ENCODE assay signal across 22 cellular contexts in the genomic region with DNA sequence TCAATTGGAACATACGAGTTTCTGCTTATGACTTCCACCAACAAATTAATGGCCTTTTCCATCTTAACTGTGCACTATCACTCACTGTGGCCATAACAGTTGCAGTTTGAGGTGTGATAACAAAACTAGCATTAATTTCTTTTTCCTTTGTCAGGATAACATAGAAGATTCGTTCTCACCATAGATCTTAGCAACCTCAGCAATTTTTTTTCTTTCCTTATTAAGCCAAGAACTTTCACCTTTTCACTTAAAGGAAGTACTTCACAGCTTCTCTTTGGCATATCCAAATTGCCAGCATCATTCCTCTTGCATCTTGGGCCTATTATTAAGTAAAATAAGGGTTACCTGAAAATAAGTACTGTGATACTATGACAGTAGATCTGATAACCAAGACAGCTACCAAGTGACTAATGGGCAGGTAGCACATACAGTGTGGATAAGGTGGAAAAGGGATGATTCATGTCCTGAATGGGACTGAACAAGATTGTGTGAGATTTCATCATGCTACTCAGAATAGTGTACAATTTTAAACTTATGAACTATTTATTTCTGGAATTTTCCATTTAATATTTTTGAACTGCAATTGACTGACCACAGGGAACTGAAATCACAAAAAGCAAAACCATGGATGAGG. TPM values are rescaled to one million over a fixed set of nuclear protein-coding genes. Genes with fewer than 3 reads are reported as not detected.
DNase-seq lines count a peak whose midpoint lies in the region; ATAC-seq, FAIRE-seq and TF ChIP-seq lines count a peak whose summit lies in the region.
"Had no signal": no experiment of that assay in that cellular context is flagged by ENCODE, and none has a peak within 500 bp of the region (broad histone marks: within the 10 kb centered on the region; RNA-seq: fewer than 3 reads in every experiment).

No MANE protein-coding gene starts in this region.

- peak overlapping the region; percentile 43 for H3K27ac Mint-ChIP-seq in activated T-cell treated with anti-CD3 and anti-CD28 coated beads, Interleukin-2, amount 50 U/mL, for 72 hours

- dilution Hi-C loops in mammary epithelial cell (cut with HindIII; ENCODE audit: low sequenced_read_pairs) = no loop called here

- no peaks in the 10 kb centered on the region for H3K27me3 ChIP-seq in PC-3 (ENCODE audit: low read length)
- H3K27me3 ChIP-seq in mammary epithelial cell (ENCODE audit: insufficient read depth, low read length) = no peaks in the 10 kb centered on the region
- no peaks in the 10 kb centered on the region for H3K27me3 ChIP-seq in foreskin keratinocyte
- H3K27me3 ChIP-seq in uterus = no peaks in the 10 kb centered on the region
- H3K27me3 ChIP-seq: SJCRH30 had no signal

- H2AFZ ChIP-seq in PC-3 (ENCODE audit: low read length) = no peak overlapping the region
- H2AFZ ChIP-seq in mammary epithelial cell (ENCODE audit: low read depth, low read length) = no peak overlapping the region
- no peak overlapping the region for H2AFZ ChIP-seq in OCI-LY7 (ENCODE audit: low read length)

- POLR2A ChIA-PET in PC-3 (lab: Charles Lee; ENCODE audit: unreplicated experiment) (no interaction called here), OCI-LY7 (lab: Charles Lee) (no interaction called here)

- intact Hi-C loops in PC-3 (cut with micrococcal nuclease) = no loop called here
- intact Hi-C loops in mammary epithelial cell (cut with micrococcal nuclease) = no loop called here
- intact Hi-C loops in uterus (cut with DNase I; ENCODE audit: low total_unique reads) = no loop called here
- intact Hi-C loops in OCI-LY7 (cut with micrococcal nuclease; ENCODE audit: unreplicated experiment) = no loop called here

- no peak for TF ChIP-seq POLR2A in uterus (IDR thresholded peaks at IDR 0.05)
- TF ChIP-seq POLR2A in H54 (IDR thresholded peaks at IDR 0.05; ENCODE audit: low read depth, low read length) = no peak

- no peak overlapping the region for H3K4me3 Mint-ChIP-seq in activated T-cell treated with anti-CD3 and anti-CD28 coated beads, Interleukin-2, amount 50 U/mL, for 72 hours
- H3K4me3 Mint-ChIP-seq in activated T-cell treated with anti-CD3 and anti-CD28 coated beads, Interleukin-2, amount 50 U/mL, for 4 hours = no peak overlapping the region

- H3K4me2 ChIP-seq in PC-3 (ENCODE audit: low read length) (no peak overlapping the region), mammary epithelial cell (ENCODE audit: insufficient read depth, low read depth, low read length) (no peak overlapping the region), OCI-LY7 (ENCODE audit: low read length) (no peak overlapping the region)
- H3K4me2 ChIP-seq: KMS-11 had no signal

- H3K4me1 ChIP-seq in PC-3 (ENCODE audit: insufficient read depth, low read length) = no peaks in the 10 kb centered on the region
- H3K4me1 ChIP-seq in mammary epithelial cell (ENCODE audit: insufficient read depth, low read length) = no peaks in the 10 kb centered on the region
- peaks cover 7% of the 10 kb centered on the region for H3K4me1 ChIP-seq in foreskin keratinocyte
- H3K4me1 ChIP-seq in uterus = no peaks in the 10 kb centered on the region
- no peaks in the 10 kb centered on the region for H3K4me1 ChIP-seq in OCI-LY7 (ENCODE audit: insufficient read depth, low read length, poor library complexity, severe bottlenecking)
- H3K4me1 ChIP-seq: SJCRH30 had no signal

- H3K27ac ChIP-seq in PC-3 (ENCODE audit: low read length) = no peak overlapping the region
- no peak overlapping the region for H3K27ac ChIP-seq in mammary epithelial cell (ENCODE audit: insufficient read depth, low read depth, low read length)
- H3K27ac ChIP-seq in foreskin keratinocyte = no peak overlapping the region
- no peak overlapping the region for H3K27ac ChIP-seq in uterus
- H3K27ac ChIP-seq in OCI-LY7 (ENCODE audit: low read depth, low read length, poor library complexity, severe bottlenecking) = no peak overlapping the region
- H3K27ac ChIP-seq: KMS-11, SJCRH30 had no signal

- in situ Hi-C loops in mammary epithelial cell (cut with MboI; ENCODE audit: low sequenced_read_pairs in 2 of 2) = no loop called here

- CTCF ChIA-PET in PC-3 (lab: Charles Lee) (no interaction called here), mammary epithelial cell (lab: Charles Lee; ENCODE audit: low non-redundant PET) (no interaction called here), OCI-LY7 (lab: Charles Lee; ENCODE audit: unreplicated experiment) (no interaction called here)

- no peak for FAIRE-seq in H54 (lab: Jason Lieb, UNC)
- FAIRE-seq: D721Med, GM19239, HTR-8/SVneo, RCC 7860 had no signal

- H4K20me1 ChIP-seq in PC-3 (ENCODE audit: low read length) (no peaks in the 10 kb centered on the region), mammary epithelial cell (ENCODE audit: insufficient read depth, low read length) (no peaks in the 10 kb centered on the region), OCI-LY7 (ENCODE audit: insufficient read depth, low read length) (no peaks in the 10 kb centered on the region)

- H3K9me2 ChIP-seq in PC-3 (replicated peaks; ENCODE audit: low read length) = no peaks in the 10 kb centered on the region
- no peaks in the 10 kb centered on the region for H3K9me2 ChIP-seq in OCI-LY7 (ENCODE audit: insufficient read depth, low read length)

- 97% methylated on average over 2 of the region's 2 CpGs for WGBS in mammary epithelial cell (ENCODE audit: low coverage, missing lambda C conversion rate)

- H3K4me3 ChIP-seq in PC-3 (ENCODE audit: low read length) (no peak overlapping the region), mammary epithelial cell (replicated peaks in 1 of 3; ENCODE audit: insufficient read depth in 1 of 3, low read depth in 2 of 3, low read length in 3 of 3) (no peak overlapping the region), uterus (no peak overlapping the region), OCI-LY7 (ENCODE audit: low read depth, low read length, poor library complexity, severe bottlenecking) (no peak overlapping the region)
- H3K4me3 ChIP-seq: SJCRH30 had no signal

- H3K79me2 ChIP-seq in PC-3 (ENCODE audit: low read length) (no peaks in the 10 kb centered on the region), mammary epithelial cell (ENCODE audit: insufficient read depth, low read length) (no peaks in the 10 kb centered on the region), OCI-LY7 (ENCODE audit: insufficient read depth, low read depth, low read length) (no peaks in the 10 kb centered on the region)

- peak; percentile 49 to 53 for ATAC-seq in activated T-cell treated with anti-CD3 and anti-CD28 coated beads, Interleukin-2, amount 50 U/mL, for 72 hours (replicated peaks in 1 of 2)
- ATAC-seq in activated T-cell treated with anti-CD3 and anti-CD28 coated beads, Interleukin-2, amount 50 U/mL, for 4 hours = no peak
- ATAC-seq in PC-3 (no peak; the same call in 1 of the 2 replicates), foreskin keratinocyte (peak; percentile 92)
- ATAC-seq: Right ventricle myocardium inferior, SK-N-SH treated with all-trans-retinoic acid at 6 μM for 48 hours had no signal

- no peaks in the 10 kb centered on the region for H3K27me3 Mint-ChIP-seq in activated T-cell treated with anti-CD3 and anti-CD28 coated beads, Interleukin-2, amount 50 U/mL, for 72 hours (ENCODE audit: low read depth)
- no peaks in the 10 kb centered on the region for H3K27me3 Mint-ChIP-seq in activated T-cell treated with anti-CD3 and anti-CD28 coated beads, Interleukin-2, amount 50 U/mL, for 4 hours (ENCODE audit: low read depth)

- no peaks in the 10 kb centered on the region for H3F3A ChIP-seq in PC-3 (ENCODE audit: low read length, unreplicated experiment)

- H3K4me1 Mint-ChIP-seq in activated T-cell treated with anti-CD3 and anti-CD28 coated beads, Interleukin-2, amount 50 U/mL, for 72 hours (ENCODE audit: low read depth) = no peaks in the 10 kb centered on the region
- H3K4me1 Mint-ChIP-seq in activated T-cell treated with anti-CD3 and anti-CD28 coated beads, Interleukin-2, amount 50 U/mL, for 4 hours (ENCODE audit: low read depth) = peaks cover 5% of the 10 kb centered on the region

- DNase-seq in activated T-cell treated with anti-CD3 and anti-CD28 coated beads, Interleukin-2, amount 50 U/mL, for 72 hours = no peak
- DNase-seq in activated T-cell treated with anti-CD3 and anti-CD28 coated beads, Interleukin-2, amount 50 U/mL, for 4 hours = no peak
- peak; percentile 4 for DNase-seq in PC-3
- peak; percentile 69 for DNase-seq in mammary epithelial cell
- peak; percentile 49 to 70 for DNase-seq in foreskin keratinocyte
- DNase-seq in uterus = no peak
- no peak for DNase-seq in H54 (ENCODE audit: insufficient read length, low spot score)
- DNase-seq in OCI-LY7 (ENCODE audit: low spot score) = no peak
- DNase-seq: 8988T, NCI-H1048, NCI-H1417, NCI-H1694, NCI-H2029 treated with DMSO at 0.1 percent for 48 hours, NCI-H526 treated with DMSO at 0.1 percent for 48 hours, SJCRH30 had no signal

- BruUV-seq in PC-3 (replicated peaks; lab: Mats Ljungman, UMichigan) = no TSS peak
- BruUV-seq in mammary epithelial cell (replicated peaks; lab: Mats Ljungman, UMichigan) = TSS peak; percentile 85
- no TSS peak for BruUV-seq in OCI-LY7 (replicated peaks; lab: Mats Ljungman, UMichigan)

- H3K9ac ChIP-seq in PC-3 (ENCODE audit: low read length) (no peak overlapping the region), mammary epithelial cell (ENCODE audit: insufficient read depth, low read length) (no peak overlapping the region)
- H3K9ac ChIP-seq: KMS-11 had no signal

- peaks cover 9 to 18% of the 10 kb centered on the region in 2 donors for H3K9me3 Mint-ChIP-seq in activated T-cell treated with anti-CD3 and anti-CD28 coated beads, Interleukin-2, amount 50 U/mL, for 72 hours
- H3K9me3 Mint-ChIP-seq in activated T-cell treated with anti-CD3 and anti-CD28 coated beads, Interleukin-2, amount 50 U/mL, for 4 hours = peaks cover 43% of the 10 kb centered on the region

- TF ChIP-seq CTCF in PC-3 (conservative IDR thresholded peaks at IDR 0.05; ENCODE audit: low read depth, low read length) (no peak), mammary epithelial cell (conservative IDR thresholded peaks at IDR 0.05 in 1 of 2, IDR thresholded peaks at IDR 0.05 in 1 of 2; ENCODE audit: extremely low read depth in 1 of 2, insufficient read depth in 1 of 2, low read depth in 1 of 2, low read length in 2 of 2) (no peak), foreskin keratinocyte (conservative IDR thresholded peaks at IDR 0.05) (no peak), uterus (IDR thresholded peaks at IDR 0.05) (no peak), OCI-LY7 (conservative IDR thresholded peaks at IDR 0.05; ENCODE audit: low read length) (no peak)

- H3K36me3 ChIP-seq in PC-3 (ENCODE audit: low read depth, low read length) = peaks cover 48% of the 10 kb centered on the region
- no peaks in the 10 kb centered on the region for H3K36me3 ChIP-seq in mammary epithelial cell (ENCODE audit: insufficient read depth, low read length)
- no peaks in the 10 kb centered on the region for H3K36me3 ChIP-seq in uterus
- H3K36me3 ChIP-seq in OCI-LY7 (ENCODE audit: insufficient read depth, low read length) = peaks cover 52% of the 10 kb centered on the region

- H3K9me3 ChIP-seq in PC-3 (ENCODE audit: low read length) = no peaks in the 10 kb centered on the region
- peaks cover 18% of the 10 kb centered on the region for H3K9me3 ChIP-seq in mammary epithelial cell (replicated peaks; ENCODE audit: insufficient read depth, low read length)
- peaks cover 0 to 36% of the 10 kb centered on the region in 2 donors for H3K9me3 ChIP-seq in uterus
- peaks cover 21% of the 10 kb centered on the region; the same call in 1 of the 2 replicates for H3K9me3 ChIP-seq in OCI-LY7 (ENCODE audit: low read length)

- H3K36me3 Mint-ChIP-seq in activated T-cell treated with anti-CD3 and anti-CD28 coated beads, Interleukin-2, amount 50 U/mL, for 72 hours (ENCODE audit: insufficient read depth in 2 of 2) = peaks cover 41 to 65% of the 10 kb centered on the region in 2 donors
- H3K36me3 Mint-ChIP-seq in activated T-cell treated with anti-CD3 and anti-CD28 coated beads, Interleukin-2, amount 50 U/mL, for 4 hours (ENCODE audit: insufficient read depth) = peaks cover 70% of the 10 kb centered on the region

RNA-seq across cellular contexts. Expression of a gene that starts 46.6 kb away (rescaled TPM):
- total RNA-seq in activated T-cell treated with anti-CD3 and anti-CD28 coated beads, Interleukin-2, amount 50 U/mL, for 72 hours = 10 to 100 TPM; 19.7 to 22.6 TPM
- total RNA-seq in activated T-cell treated with anti-CD3 and anti-CD28 coated beads, Interleukin-2, amount 50 U/mL, for 4 hours = 1 to 10 TPM; 5.1 to 7.0 (median 5.2) TPM
- 11.3 and 16.7 TPM in 2 replicates for total RNA-seq in PC-3 (2014; rRNA removed)
- total RNA-seq in mammary epithelial cell = 10 to 100 TPM; 18.7 to 19.5 TPM
- polyA plus RNA-seq in mammary epithelial cell = 5.3 TPM
- 1.3 TPM for polyA minus RNA-seq in mammary epithelial cell
- total RNA-seq in foreskin keratinocyte = 8.8 TPM in 2 replicates
- polyA plus RNA-seq in foreskin keratinocyte = 3.5 and 4.2 TPM in 2 replicates
- 100 to 1,000 TPM in 3 of 4 donors, 10 to 100 TPM in 1; 90.6 to 154 (median 123) TPM for total RNA-seq in uterus
- 29.2 and 34.2 TPM in 2 replicates for total RNA-seq in OCI-LY7 (2014; rRNA removed; shearing (Covaris generic))
- 32.3 and 37.3 TPM in 2 replicates for total RNA-seq in OCI-LY7 (2022)

Comparison
In these comparisons a context has a peak if more than half of its experiments do, and no peak if none do; other contexts are left out.
1. ATAC-seq: peak in activated T-cell treated with anti-CD3 and anti-CD28 coated beads, Interleukin-2, amount 50 U/mL, for 72 hours (2 of 2) and foreskin keratinocyte (single experiment); none in activated T-cell treated with anti-CD3 and anti-CD28 coated beads, Interleukin-2, amount 50 U/mL, for 4 hours (0 of 2) and PC-3 (single experiment).
2. DNase-seq: peak in PC-3 (single experiment), mammary epithelial cell (single experiment) and foreskin keratinocyte (2 of 2); none in activated T-cell treated with anti-CD3 and anti-CD28 coated beads, Interleukin-2, amount 50 U/mL, for 72 hours (0 of 2), activated T-cell treated with anti-CD3 and anti-CD28 coated beads, Interleukin-2, amount 50 U/mL, for 4 hours (single experiment), uterus (0 of 2), H54 (single experiment) and OCI-LY7 (single experiment).